Comparison of ENCODE assay signal across 1 cellular context in genomic region chr6:104859225-104860146, GRCh38.
TF ChIP-seq lines count a peak whose summit lies in the region.

A gene with protein sequence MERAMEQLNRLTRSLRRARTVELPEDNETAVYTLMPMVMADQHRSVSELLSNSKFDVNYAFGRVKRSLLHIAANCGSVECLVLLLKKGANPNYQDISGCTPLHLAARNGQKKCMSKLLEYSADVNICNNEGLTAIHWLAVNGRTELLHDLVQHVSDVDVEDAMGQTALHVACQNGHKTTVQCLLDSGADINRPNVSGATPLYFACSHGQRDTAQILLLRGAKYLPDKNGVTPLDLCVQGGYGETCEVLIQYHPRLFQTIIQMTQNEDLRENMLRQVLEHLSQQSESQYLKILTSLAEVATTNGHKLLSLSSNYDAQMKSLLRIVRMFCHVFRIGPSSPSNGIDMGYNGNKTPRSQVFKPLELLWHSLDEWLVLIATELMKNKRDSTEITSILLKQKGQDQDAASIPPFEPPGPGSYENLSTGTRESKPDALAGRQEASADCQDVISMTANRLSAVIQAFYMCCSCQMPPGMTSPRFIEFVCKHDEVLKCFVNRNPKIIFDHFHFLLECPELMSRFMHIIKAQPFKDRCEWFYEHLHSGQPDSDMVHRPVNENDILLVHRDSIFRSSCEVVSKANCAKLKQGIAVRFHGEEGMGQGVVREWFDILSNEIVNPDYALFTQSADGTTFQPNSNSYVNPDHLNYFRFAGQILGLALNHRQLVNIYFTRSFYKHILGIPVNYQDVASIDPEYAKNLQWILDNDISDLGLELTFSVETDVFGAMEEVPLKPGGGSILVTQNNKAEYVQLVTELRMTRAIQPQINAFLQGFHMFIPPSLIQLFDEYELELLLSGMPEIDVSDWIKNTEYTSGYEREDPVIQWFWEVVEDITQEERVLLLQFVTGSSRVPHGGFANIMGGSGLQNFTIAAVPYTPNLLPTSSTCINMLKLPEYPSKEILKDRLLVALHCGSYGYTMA (minus strand): TSS chr6:104859919. CDS start chr6:104859642, 277 bp downstream.

TF ChIP-seq in HepG2, 621 proteins besides CTCF, POLR2A, EP300 and RAD21 (continued from another document and continues in another):
- TF ChIP-seq MLXIP (CRISPR knock-in tag; IDR thresholded peaks at IDR 0.05; ENCODE audit: borderline replicate concordance) = no peak
- peak; percentile 89 for TF ChIP-seq SALL1 (CRISPR knock-in tag; IDR thresholded peaks at IDR 0.05)
- TF ChIP-seq, protein P1, sequence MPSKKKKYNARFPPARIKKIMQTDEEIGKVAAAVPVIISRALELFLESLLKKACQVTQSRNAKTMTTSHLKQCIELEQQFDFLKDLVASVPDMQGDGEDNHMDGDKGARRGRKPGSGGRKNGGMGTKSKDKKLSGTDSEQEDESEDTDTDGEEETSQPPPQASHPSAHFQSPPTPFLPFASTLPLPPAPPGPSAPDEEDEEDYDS (CRISPR knock-in tag; IDR thresholded peaks at IDR 0.05) = peak; percentile 73
- TF ChIP-seq, protein P2, sequence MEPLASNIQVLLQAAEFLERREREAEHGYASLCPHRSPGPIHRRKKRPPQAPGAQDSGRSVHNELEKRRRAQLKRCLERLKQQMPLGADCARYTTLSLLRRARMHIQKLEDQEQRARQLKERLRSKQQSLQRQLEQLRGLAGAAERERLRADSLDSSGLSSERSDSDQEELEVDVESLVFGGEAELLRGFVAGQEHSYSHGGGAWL (CRISPR knock-in tag; IDR thresholded peaks at IDR 0.05) = peak; percentile 78
- no peak for TF ChIP-seq ZNF335 (CRISPR knock-in tag; IDR thresholded peaks at IDR 0.05)
- TF ChIP-seq CC2D1A (CRISPR knock-in tag; IDR thresholded peaks at IDR 0.05) = 0 out of 2 replicates have a peak, but pooled peaks have one; percentile 88
- no peak for TF ChIP-seq ZNF646 (CRISPR knock-in tag; IDR thresholded peaks at IDR 0.05)
- TF ChIP-seq ZNF24 (IDR thresholded peaks at IDR 0.05) = no peak
- TF ChIP-seq ARNT (IDR thresholded peaks at IDR 0.05) = no peak
- peak; percentile 92 for TF ChIP-seq GABPB1 (CRISPR knock-in tag; IDR thresholded peaks at IDR 0.05)
- TF ChIP-seq ZSCAN30 (CRISPR knock-in tag; IDR thresholded peaks at IDR 0.05) = 0 out of 2 replicates have a peak, but pooled peaks have one; percentile 55
- TF ChIP-seq ZNF883 (CRISPR knock-in tag; IDR thresholded peaks at IDR 0.05; ENCODE audit: not compliant biosample characterization) = peak; percentile 87
- peak; percentile 66 for TF ChIP-seq PHF21A (CRISPR knock-in tag; IDR thresholded peaks at IDR 0.05)
- TF ChIP-seq SPEN (CRISPR knock-in tag; IDR thresholded peaks at IDR 0.05; ENCODE audit: low read depth) = peak; percentile 90
- peak; percentile 55 for TF ChIP-seq BCL6 (CRISPR knock-in tag; IDR thresholded peaks at IDR 0.05)
- peak; percentile 23 for TF ChIP-seq SKI (IDR thresholded peaks at IDR 0.05; ENCODE audit: partially characterized antibody)
- TF ChIP-seq ZKSCAN5 (CRISPR knock-in tag; IDR thresholded peaks at IDR 0.05) = 0 out of 2 replicates have a peak, but pooled peaks have one; percentile 63
- TF ChIP-seq NFE2L2 (IDR thresholded peaks at IDR 0.05; ENCODE audit: low read length) = no peak
- TF ChIP-seq REXO4 (CRISPR knock-in tag; IDR thresholded peaks at IDR 0.05; ENCODE audit: borderline replicate concordance) = no peak
- TF ChIP-seq SYNCRIP (IDR thresholded peaks at IDR 0.05; ENCODE audit: insufficient read depth, low read depth, low read length) = no peak
- TF ChIP-seq PBX3 (CRISPR knock-in tag; IDR thresholded peaks at IDR 0.05; ENCODE audit: borderline replicate concordance) = no peak
- TF ChIP-seq RXRB (CRISPR knock-in tag; IDR thresholded peaks at IDR 0.05; ENCODE audit: borderline replicate concordance) = peak; percentile 56; the same call in 1 of the 2 replicates
- no peak for TF ChIP-seq ZFP62 (CRISPR knock-in tag; IDR thresholded peaks at IDR 0.05)
- TF ChIP-seq ZNF557 (CRISPR knock-in tag; IDR thresholded peaks at IDR 0.05) = peak; percentile 22; the same call in 1 of the 2 replicates
- TF ChIP-seq GTF2F1 (IDR thresholded peaks at IDR 0.05; ENCODE audit: low read length) = no peak
- peak; percentile 97 for TF ChIP-seq PHF8 (CRISPR knock-in tag; IDR thresholded peaks at IDR 0.05)
- no peak for TF ChIP-seq ZNF296 (CRISPR knock-in tag; conservative IDR thresholded peaks at IDR 0.05)
- no peak for TF ChIP-seq PAX8 (CRISPR knock-in tag; IDR thresholded peaks at IDR 0.05; ENCODE audit: borderline replicate concordance)
- TF ChIP-seq, protein P3, sequence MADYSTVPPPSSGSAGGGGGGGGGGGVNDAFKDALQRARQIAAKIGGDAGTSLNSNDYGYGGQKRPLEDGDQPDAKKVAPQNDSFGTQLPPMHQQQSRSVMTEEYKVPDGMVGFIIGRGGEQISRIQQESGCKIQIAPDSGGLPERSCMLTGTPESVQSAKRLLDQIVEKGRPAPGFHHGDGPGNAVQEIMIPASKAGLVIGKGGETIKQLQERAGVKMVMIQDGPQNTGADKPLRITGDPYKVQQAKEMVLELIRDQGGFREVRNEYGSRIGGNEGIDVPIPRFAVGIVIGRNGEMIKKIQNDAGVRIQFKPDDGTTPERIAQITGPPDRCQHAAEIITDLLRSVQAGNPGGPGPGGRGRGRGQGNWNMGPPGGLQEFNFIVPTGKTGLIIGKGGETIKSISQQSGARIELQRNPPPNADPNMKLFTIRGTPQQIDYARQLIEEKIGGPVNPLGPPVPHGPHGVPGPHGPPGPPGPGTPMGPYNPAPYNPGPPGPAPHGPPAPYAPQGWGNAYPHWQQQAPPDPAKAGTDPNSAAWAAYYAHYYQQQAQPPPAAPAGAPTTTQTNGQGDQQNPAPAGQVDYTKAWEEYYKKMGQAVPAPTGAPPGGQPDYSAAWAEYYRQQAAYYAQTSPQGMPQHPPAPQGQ (CRISPR knock-in tag; IDR thresholded peaks at IDR 0.05; ENCODE audit: borderline replicate concordance) = no peak
- TF ChIP-seq RERE (CRISPR knock-in tag; IDR thresholded peaks at IDR 0.05; ENCODE audit: low read depth) = no peak
- TF ChIP-seq, protein P4, sequence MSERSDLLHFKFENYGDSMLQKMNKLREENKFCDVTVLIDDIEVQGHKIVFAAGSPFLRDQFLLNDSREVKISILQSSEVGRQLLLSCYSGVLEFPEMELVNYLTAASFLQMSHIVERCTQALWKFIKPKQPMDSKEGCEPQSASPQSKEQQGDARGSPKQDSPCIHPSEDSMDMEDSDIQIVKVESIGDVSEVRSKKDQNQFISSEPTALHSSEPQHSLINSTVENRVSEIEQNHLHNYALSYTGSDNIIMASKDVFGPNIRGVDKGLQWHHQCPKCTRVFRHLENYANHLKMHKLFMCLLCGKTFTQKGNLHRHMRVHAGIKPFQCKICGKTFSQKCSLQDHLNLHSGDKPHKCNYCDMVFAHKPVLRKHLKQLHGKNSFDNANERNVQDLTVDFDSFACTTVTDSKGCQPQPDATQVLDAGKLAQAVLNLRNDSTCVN (CRISPR knock-in tag; IDR thresholded peaks at IDR 0.05; ENCODE audit: borderline replicate concordance) = 0 out of 2 replicates have a peak, but pooled peaks have one; percentile 50
- no peak for TF ChIP-seq ZSCAN12 (CRISPR knock-in tag; IDR thresholded peaks at IDR 0.05)
- peak; percentile 84; the same call in 1 of the 2 replicates for TF ChIP-seq FOXC1 (CRISPR knock-in tag; IDR thresholded peaks at IDR 0.05; ENCODE audit: borderline replicate concordance)
